8 cellular contexts compared by ENCODE assay signal in the genomic region with DNA sequence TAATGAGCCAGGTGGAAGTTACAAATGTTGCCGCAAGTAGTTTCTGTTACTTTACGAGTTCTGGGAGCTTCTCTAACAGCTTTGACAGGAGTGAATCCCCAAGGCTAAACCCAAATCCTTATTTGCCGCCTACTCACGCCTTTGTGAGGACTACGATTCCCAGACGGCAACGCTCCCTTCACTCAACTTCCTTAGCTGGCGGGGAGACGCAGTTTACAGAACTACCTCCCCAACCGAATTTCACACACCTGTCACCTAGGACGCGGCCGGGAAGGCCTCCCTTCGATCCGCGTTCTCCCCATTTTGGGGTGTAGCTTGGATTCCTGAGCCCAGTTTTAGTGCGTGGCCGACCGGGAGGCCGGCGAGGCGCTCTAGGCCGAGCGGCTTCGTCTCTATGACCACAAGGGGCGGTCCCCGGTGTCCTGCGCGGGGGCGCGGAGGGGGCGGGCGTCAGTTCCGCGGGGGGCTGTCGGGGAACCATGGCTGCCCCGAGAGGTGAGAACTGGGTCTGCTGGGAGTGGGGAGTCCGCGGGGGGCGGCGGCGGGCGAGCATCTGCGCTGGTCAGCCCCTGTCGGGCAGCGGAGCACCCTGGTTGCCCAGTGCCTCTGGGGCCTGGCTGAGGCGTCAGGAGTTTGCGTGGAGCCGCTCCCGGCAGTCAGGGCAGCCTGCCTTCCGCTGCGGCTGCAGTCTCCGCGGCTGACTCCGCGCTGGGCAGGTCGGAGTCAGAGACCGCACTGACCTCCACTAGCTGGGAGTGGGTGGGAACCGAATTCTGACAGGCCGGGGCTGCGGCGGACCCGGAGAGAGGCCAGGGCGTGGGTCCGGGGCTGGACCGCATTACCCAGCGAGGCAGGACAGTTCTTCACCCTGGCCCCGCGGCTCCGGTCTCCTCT. TPM values are rescaled to one million over a fixed set of nuclear protein-coding genes. Genes with fewer than 3 reads are reported as not detected.
DNase-seq lines count a peak whose midpoint lies in the region; ATAC-seq and TF ChIP-seq lines count a peak whose summit lies in the region.

A gene with protein sequence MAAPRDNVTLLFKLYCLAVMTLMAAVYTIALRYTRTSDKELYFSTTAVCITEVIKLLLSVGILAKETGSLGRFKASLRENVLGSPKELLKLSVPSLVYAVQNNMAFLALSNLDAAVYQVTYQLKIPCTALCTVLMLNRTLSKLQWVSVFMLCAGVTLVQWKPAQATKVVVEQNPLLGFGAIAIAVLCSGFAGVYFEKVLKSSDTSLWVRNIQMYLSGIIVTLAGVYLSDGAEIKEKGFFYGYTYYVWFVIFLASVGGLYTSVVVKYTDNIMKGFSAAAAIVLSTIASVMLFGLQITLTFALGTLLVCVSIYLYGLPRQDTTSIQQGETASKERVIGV (plus strand): TSS at position 450 of the 894 bp plus-strand sequence. CDS start 30 bp downstream, at position 480.

- ATAC-seq in natural killer cell: peak; percentile 91 to 98 (median 94)

- H3K4me3 Mint-ChIP-seq in activated T-helper 2 cell treated with anti-CD3 and anti-CD28 coated beads, Interferon-gamma antibody, Interleukin-2, Interleukin-4, amounts not matched to agents 10 μg/mL and 5 μg/mL and 100 μg/mL, durations not matched to agents 14 hours and 24 hours and 36 hours (ENCODE audit: low read depth): peak within 1 kb of the TSS; percentile 88
- peak within 1 kb of the TSS; percentile 98 for H3K4me3 Mint-ChIP-seq in natural killer cell

- peak within 1 kb of the TSS; percentile 97 for H3K4me3 ChIP-seq in fibroblast of pulmonary artery (replicated peaks; ENCODE audit: low read depth, low read length)

- H3K4me1 Mint-ChIP-seq in activated T-helper 2 cell treated with anti-CD3 and anti-CD28 coated beads, Interferon-gamma antibody, Interleukin-2, Interleukin-4, amounts not matched to agents 10 μg/mL and 5 μg/mL and 100 μg/mL, durations not matched to agents 14 hours and 24 hours and 36 hours (ENCODE audit: low read depth): peaks cover 7% of the 10 kb centered on the region
- H3K4me1 Mint-ChIP-seq in natural killer cell: peaks cover 9 to 16% of the 10 kb centered on the region in 2 donors

- no peaks in the 10 kb centered on the region for H3K36me3 Mint-ChIP-seq in activated T-helper 2 cell treated with anti-CD3 and anti-CD28 coated beads, Interferon-gamma antibody, Interleukin-2, Interleukin-4, amounts not matched to agents 10 μg/mL and 5 μg/mL and 100 μg/mL, durations not matched to agents 14 hours and 24 hours and 36 hours (ENCODE audit: low read depth)
- no peaks in the 10 kb centered on the region for H3K36me3 Mint-ChIP-seq in natural killer cell

- peak within 1 kb of the TSS; percentile 88 for H3K27ac Mint-ChIP-seq in activated T-helper 2 cell treated with anti-CD3 and anti-CD28 coated beads, Interferon-gamma antibody, Interleukin-2, Interleukin-4, amounts not matched to agents 10 μg/mL and 5 μg/mL and 100 μg/mL, durations not matched to agents 14 hours and 24 hours and 36 hours
- H3K27ac Mint-ChIP-seq in natural killer cell: peak within 1 kb of the TSS; percentile 95 to 99

- intact Hi-C loops in activated T-helper 2 cell treated with anti-CD3 and anti-CD28 coated beads, Interferon-gamma antibody, Interleukin-2, Interleukin-4, amounts not matched to agents 10 μg/mL and 5 μg/mL and 100 μg/mL, durations not matched to agents 14 hours and 24 hours and 36 hours (cut with micrococcal nuclease): loop anchor here (1.0 to 5.0 kb wide), 6 partner anchors 64 to 318 kb away; a partner anchor contains a TSS
- intact Hi-C loops in natural killer cell (cut with micrococcal nuclease): loop anchor here (1.0 to 5.0 kb wide), 6 partner anchors 65 to 318 kb away; a partner anchor contains a TSS

- TF ChIP-seq CTCF in fibroblast of pulmonary artery (IDR thresholded peaks at IDR 0.05; ENCODE audit: low read length, missing control alignments) (peak; percentile 1), natural killer cell (IDR thresholded peaks at IDR 0.05) (no peak)

- H3K27me3 Mint-ChIP-seq in activated T-helper 2 cell treated with anti-CD3 and anti-CD28 coated beads, Interferon-gamma antibody, Interleukin-2, Interleukin-4, amounts not matched to agents 10 μg/mL and 5 μg/mL and 100 μg/mL, durations not matched to agents 14 hours and 24 hours and 36 hours (ENCODE audit: low read depth): peaks cover 8% of the 10 kb centered on the region
- H3K27me3 Mint-ChIP-seq in natural killer cell (ENCODE audit: low read depth in 2 of 2): peaks cover 10% of the 10 kb centered on the region in 2 donors

- peak; percentile 77 for DNase-seq in EL
- DNase-seq in GOT3 (lab: John Stamatoyannopoulos, UW): peak; percentile 59
- DNase-seq in LHCN-M2 (ENCODE audit: low read depth): peak; percentile 77
- peak; percentile 84 for DNase-seq in RPMI7951 (ENCODE audit: low read depth)
- peak; percentile 79 for DNase-seq in activated T-helper 2 cell treated with anti-CD3 and anti-CD28 coated beads, Interferon-gamma antibody, Interleukin-2, Interleukin-4, amounts not matched to agents 10 μg/mL and 5 μg/mL and 100 μg/mL, durations not matched to agents 14 hours and 24 hours and 36 hours (ENCODE audit: low spot score)
- DNase-seq in fibroblast of pulmonary artery (ENCODE audit: low read depth): peak; percentile 85
- peak; percentile 82 for DNase-seq in natural killer cell
- DNase-seq in stimulated activated naive CD4-positive, alpha-beta T cell (lab: John Stamatoyannopoulos, UW): peak; percentile 65 to 90 (median 84)

- H3K9me3 Mint-ChIP-seq in activated T-helper 2 cell treated with anti-CD3 and anti-CD28 coated beads, Interferon-gamma antibody, Interleukin-2, Interleukin-4, amounts not matched to agents 10 μg/mL and 5 μg/mL and 100 μg/mL, durations not matched to agents 14 hours and 24 hours and 36 hours: no peaks in the 10 kb centered on the region
- no peaks in the 10 kb centered on the region for H3K9me3 Mint-ChIP-seq in natural killer cell

RNA-seq across cellular contexts. Expression of the gene that starts here (rescaled TPM):
- total RNA-seq in LHCN-M2 (2014; rRNA removed) (12.3 and 13.3 TPM in 2 replicates), natural killer cell (10 to 100 TPM; 10.9 to 14.8 (median 13.4) TPM)
- 5.4 TPM for polyA plus RNA-seq in LHCN-M2 (2012)
- total RNA-seq in RPMI7951 (2014; rRNA removed; shearing (Covaris generic)): 23.9 and 27.3 TPM in 2 replicates
- total RNA-seq in activated T-helper 2 cell treated with anti-CD3 and anti-CD28 coated beads, Interferon-gamma antibody, Interleukin-2, Interleukin-4, amounts not matched to agents 10 μg/mL and 5 μg/mL and 100 μg/mL, durations not matched to agents 14 hours and 24 hours and 36 hours: 10.5 and 11.1 TPM in 2 replicates

Comparison
In these comparisons a context has a peak if more than half of its experiments do, and no peak if none do; other contexts are left out.
1. Peak in every context shown above with its lines: DNase-seq, ATAC-seq and H3K4me3 ChIP-seq.